In the genomic region with DNA sequence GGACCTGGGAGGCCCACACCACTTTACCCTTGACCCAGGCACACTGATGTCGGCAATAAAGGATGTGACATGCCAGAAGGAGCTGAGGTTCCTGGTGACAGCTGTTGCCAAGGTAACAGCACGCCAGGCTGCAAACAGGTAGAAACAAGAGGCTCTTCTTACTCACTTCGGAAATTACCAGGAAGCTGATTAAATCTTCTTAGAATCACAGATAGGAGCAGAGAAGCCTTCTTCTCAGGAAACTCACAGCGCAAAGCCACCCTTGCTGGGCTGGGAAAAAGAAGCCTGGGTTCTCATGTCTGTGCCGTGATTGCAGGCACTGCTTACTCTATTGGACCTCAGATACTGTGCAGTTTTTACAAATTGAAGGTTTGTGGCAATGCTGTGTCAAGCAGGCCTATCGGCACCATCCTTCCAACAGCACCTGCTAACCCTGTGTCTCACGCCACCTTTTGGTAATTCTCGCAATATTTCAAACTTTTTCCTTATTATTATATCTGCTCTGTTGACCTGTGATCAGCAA, we compare ENCODE assay signal across 9 cellular contexts.
A peak's percentile ranks its signal among the peaks of the same experiment; 100 is the strongest.
DNase-seq lines count a peak whose midpoint lies in the region; ATAC-seq and TF ChIP-seq lines count a peak whose summit lies in the region.
"Had no signal": no experiment of that assay in that cellular context is flagged by ENCODE, and none has a peak within 500 bp of the region (broad histone marks: within the 10 kb centered on the region; RNA-seq: fewer than 3 reads in every experiment).

No MANE protein-coding gene starts in this region.

- TF ChIP-seq CTCF in GM06990 (IDR thresholded peaks at IDR 0.05; ENCODE audit: insufficient read depth, low read length, poor library complexity, severe bottlenecking) (peak; percentile 14), brain microvascular endothelial cell (IDR thresholded peaks at IDR 0.05; ENCODE audit: low read depth, low read length, missing control alignments) (peak; percentile 7)

- no peaks in the 10 kb centered on the region for H3K36me3 ChIP-seq in GM06990 (ENCODE audit: control insufficient read depth, insufficient read depth, low read length)
- no peaks in the 10 kb centered on the region for H3K36me3 ChIP-seq in brain microvascular endothelial cell (replicated peaks)

- in situ Hi-C loops in brain microvascular endothelial cell (cut with HindIII; ENCODE audit: low pct_ligation_motif_present, low sequenced_read_pairs): no loop called here

- H3K4me3 ChIP-seq in GM06990 (replicated peaks; ENCODE audit: low read depth, low read length): no peak overlapping the region
- H3K4me3 ChIP-seq in brain microvascular endothelial cell (ENCODE audit: low read depth, low read length): no peak overlapping the region

- H3K27ac ChIP-seq in brain microvascular endothelial cell: no peak overlapping the region

- ATAC-seq in GM21576 (IDR thresholded peaks at IDR 0.05; ENCODE audit: unreplicated experiment): no peak

- H3K27me3 ChIP-seq in GM06990 (replicated peaks; ENCODE audit: control insufficient read depth, insufficient read depth, low read length): no peaks in the 10 kb centered on the region
- H3K27me3 ChIP-seq in brain microvascular endothelial cell (replicated peaks): no peaks in the 10 kb centered on the region

- DNase-seq in GM06990 (ENCODE audit: extremely low read depth, insufficient read length): no peak
- DNase-seq in T-helper 9 cell: peak; percentile 64
- DNase-seq in brain microvascular endothelial cell: no peak
- DNase-seq in stimulated activated CD4-positive, alpha-beta T cell treated with anti-CD3 and anti-CD28 coated beads, Interleukin-15, amount 100 ng/mL, for 24 hours: peak; percentile 86
- no peak for DNase-seq in cortex of kidney (lab: John Stamatoyannopoulos, UW)
- DNase-seq in COR-L47 (lab: John Stamatoyannopoulos, UW): no peak
- no peak for DNase-seq in MV-4-11 (lab: John Stamatoyannopoulos, UW)
- DNase-seq: activated B cell treated with CpG ODN at 0.5 μM for 24 hours had no signal

Comparison
In these comparisons a context has a peak if more than half of its experiments do, and no peak if none do; other contexts are left out.
1. DNase-seq: peak in T-helper 9 cell (single experiment) and stimulated activated CD4-positive, alpha-beta T cell treated with anti-CD3 and anti-CD28 coated beads, Interleukin-15, amount 100 ng/mL, for 24 hours (single experiment); none in GM06990 (single experiment), brain microvascular endothelial cell (single experiment), cortex of kidney (single experiment), COR-L47 (single experiment) and MV-4-11 (single experiment).